8 cellular contexts compared by ENCODE assay signal in genomic region chr2:12416600-12416999, GRCh38.
DNase-seq lines count a peak whose midpoint lies in the region; ATAC-seq and TF ChIP-seq lines count a peak whose summit lies in the region.
"Had no signal": no experiment of that assay in that cellular context is flagged by ENCODE, and none has a peak within 500 bp of the region (broad histone marks: within the 10 kb centered on the region; RNA-seq: fewer than 3 reads in every experiment).

No MANE protein-coding gene starts in this region.

- no peaks in the 10 kb centered on the region for H3K27me3 ChIP-seq in upper lobe of right lung

- peak; percentile 86 for TF ChIP-seq CTCF in choroid plexus epithelial cell (conservative IDR thresholded peaks at IDR 0.05; ENCODE audit: low read depth, low read length)
- TF ChIP-seq CTCF in nephron progenitor cell (IDR thresholded peaks at IDR 0.05), result peak; percentile 14
- TF ChIP-seq CTCF in upper lobe of right lung (IDR thresholded peaks at IDR 0.05), result peak; percentile 63

- H3K4me3 Mint-ChIP-seq in nephron progenitor cell, result no peak overlapping the region

- ATAC-seq in upper lobe of right lung (peak; percentile 84), GM21723 (IDR thresholded peaks at IDR 0.05; ENCODE audit: unreplicated experiment) (no peak)

- no peaks in the 10 kb centered on the region for H3K27me3 Mint-ChIP-seq in nephron progenitor cell (ENCODE audit: low read depth, poor library complexity)

- no peak overlapping the region for H3K27ac ChIP-seq in upper lobe of right lung
- H3K27ac ChIP-seq: VCaP had no signal

- H3K9me3 ChIP-seq in upper lobe of right lung, result no peaks in the 10 kb centered on the region

- peaks cover 21% of the 10 kb centered on the region for H3K4me1 Mint-ChIP-seq in nephron progenitor cell

- DNase-seq in HS-27A (ENCODE audit: low read depth) (peak; percentile 26), UCSD-AML1 (lab: John Stamatoyannopoulos, UW; ENCODE audit: unreplicated experiment) (peak; percentile 32), choroid plexus epithelial cell (ENCODE audit: low read depth) (peak; percentile 82), nephron progenitor cell (no peak), upper lobe of right lung (peak; percentile 77), NCI-H1694 treated with DMSO at 0.1 percent for 48 hours (lab: John Stamatoyannopoulos, UW) (no peak)

- H3K36me3 ChIP-seq in upper lobe of right lung, result no peaks in the 10 kb centered on the region

- H3K9me3 Mint-ChIP-seq in nephron progenitor cell, result peaks cover 12% of the 10 kb centered on the region

- H3K36me3 Mint-ChIP-seq in nephron progenitor cell (ENCODE audit: low read depth), result peaks cover 5% of the 10 kb centered on the region

- intact Hi-C loops in upper lobe of right lung (cut with DNase I), result no loop called here

- no peak overlapping the region for H3K4me3 ChIP-seq in choroid plexus epithelial cell (ENCODE audit: low read depth, low read length)
- no peak overlapping the region for H3K4me3 ChIP-seq in upper lobe of right lung

- no peaks in the 10 kb centered on the region for H3K4me1 ChIP-seq in upper lobe of right lung

- H3K27ac Mint-ChIP-seq in nephron progenitor cell, result peak overlapping the region; percentile 45

Comparison
In these comparisons a context has a peak if more than half of its experiments do, and no peak if none do; other contexts are left out.
1. DNase-seq: peak in HS-27A (single experiment), UCSD-AML1 (single experiment), choroid plexus epithelial cell (single experiment) and upper lobe of right lung (single experiment); none in nephron progenitor cell (single experiment) and NCI-H1694 treated with DMSO at 0.1 percent for 48 hours (single experiment).
2. CTCF ChIP-seq: peak in every context shown above with its lines; median percentile 86 in choroid plexus epithelial cell; 63 in upper lobe of right lung; 14 in nephron progenitor cell.